ENCODE assay signal across 1 cellular context in the genomic region with DNA sequence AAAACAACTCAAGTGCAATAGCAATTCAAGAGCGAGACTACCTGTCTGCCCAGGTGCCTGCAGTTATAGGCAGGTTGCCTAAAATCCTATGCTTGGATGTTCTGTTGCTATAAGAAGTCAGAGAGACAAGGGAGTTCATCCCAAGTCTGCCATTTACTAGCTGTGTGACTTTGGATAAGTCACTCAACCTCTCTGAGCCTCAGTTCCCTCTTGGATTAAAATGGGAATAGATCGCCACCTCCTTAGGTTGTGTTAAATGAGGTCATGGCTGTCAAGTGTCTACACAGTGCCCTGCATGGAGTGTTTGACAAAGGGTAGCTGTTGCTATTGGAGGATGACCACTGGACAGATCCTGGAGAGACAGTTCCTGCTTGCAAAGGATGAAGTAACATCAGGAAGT.
TF ChIP-seq lines count a peak whose summit lies in the region.

No MANE protein-coding gene starts in this region.

TF ChIP-seq in GM23338, 12 proteins besides CTCF, POLR2A, EP300 and RAD21 (continued from another document):
- TF ChIP-seq EZH2phosphoT487 (IDR thresholded peaks at IDR 0.05; ENCODE audit: unreplicated experiment) (no peak), POLR2AphosphoS5 (IDR thresholded peaks at IDR 0.05; ENCODE audit: low read depth) (no peak), NANOG (IDR thresholded peaks at IDR 0.05; ENCODE audit: borderline replicate concordance) (no peak), CREB1 (CRISPR knock-in tag; IDR thresholded peaks at IDR 0.05; ENCODE audit: low read depth) (no peak), EZH2 (IDR thresholded peaks at IDR 0.05; ENCODE audit: low read depth, unreplicated experiment) (no peak), ZNF331 (CRISPR knock-in tag; IDR thresholded peaks at IDR 0.05; ENCODE audit: low read depth) (no peak), ZNF114 (CRISPR knock-in tag; IDR thresholded peaks at IDR 0.05) (no peak), ETS1 (IDR thresholded peaks at IDR 0.05) (no peak), STAT1 (IDR thresholded peaks at IDR 0.05; ENCODE audit: unreplicated experiment) (no peak)
- TF ChIP-seq, protein P1, sequence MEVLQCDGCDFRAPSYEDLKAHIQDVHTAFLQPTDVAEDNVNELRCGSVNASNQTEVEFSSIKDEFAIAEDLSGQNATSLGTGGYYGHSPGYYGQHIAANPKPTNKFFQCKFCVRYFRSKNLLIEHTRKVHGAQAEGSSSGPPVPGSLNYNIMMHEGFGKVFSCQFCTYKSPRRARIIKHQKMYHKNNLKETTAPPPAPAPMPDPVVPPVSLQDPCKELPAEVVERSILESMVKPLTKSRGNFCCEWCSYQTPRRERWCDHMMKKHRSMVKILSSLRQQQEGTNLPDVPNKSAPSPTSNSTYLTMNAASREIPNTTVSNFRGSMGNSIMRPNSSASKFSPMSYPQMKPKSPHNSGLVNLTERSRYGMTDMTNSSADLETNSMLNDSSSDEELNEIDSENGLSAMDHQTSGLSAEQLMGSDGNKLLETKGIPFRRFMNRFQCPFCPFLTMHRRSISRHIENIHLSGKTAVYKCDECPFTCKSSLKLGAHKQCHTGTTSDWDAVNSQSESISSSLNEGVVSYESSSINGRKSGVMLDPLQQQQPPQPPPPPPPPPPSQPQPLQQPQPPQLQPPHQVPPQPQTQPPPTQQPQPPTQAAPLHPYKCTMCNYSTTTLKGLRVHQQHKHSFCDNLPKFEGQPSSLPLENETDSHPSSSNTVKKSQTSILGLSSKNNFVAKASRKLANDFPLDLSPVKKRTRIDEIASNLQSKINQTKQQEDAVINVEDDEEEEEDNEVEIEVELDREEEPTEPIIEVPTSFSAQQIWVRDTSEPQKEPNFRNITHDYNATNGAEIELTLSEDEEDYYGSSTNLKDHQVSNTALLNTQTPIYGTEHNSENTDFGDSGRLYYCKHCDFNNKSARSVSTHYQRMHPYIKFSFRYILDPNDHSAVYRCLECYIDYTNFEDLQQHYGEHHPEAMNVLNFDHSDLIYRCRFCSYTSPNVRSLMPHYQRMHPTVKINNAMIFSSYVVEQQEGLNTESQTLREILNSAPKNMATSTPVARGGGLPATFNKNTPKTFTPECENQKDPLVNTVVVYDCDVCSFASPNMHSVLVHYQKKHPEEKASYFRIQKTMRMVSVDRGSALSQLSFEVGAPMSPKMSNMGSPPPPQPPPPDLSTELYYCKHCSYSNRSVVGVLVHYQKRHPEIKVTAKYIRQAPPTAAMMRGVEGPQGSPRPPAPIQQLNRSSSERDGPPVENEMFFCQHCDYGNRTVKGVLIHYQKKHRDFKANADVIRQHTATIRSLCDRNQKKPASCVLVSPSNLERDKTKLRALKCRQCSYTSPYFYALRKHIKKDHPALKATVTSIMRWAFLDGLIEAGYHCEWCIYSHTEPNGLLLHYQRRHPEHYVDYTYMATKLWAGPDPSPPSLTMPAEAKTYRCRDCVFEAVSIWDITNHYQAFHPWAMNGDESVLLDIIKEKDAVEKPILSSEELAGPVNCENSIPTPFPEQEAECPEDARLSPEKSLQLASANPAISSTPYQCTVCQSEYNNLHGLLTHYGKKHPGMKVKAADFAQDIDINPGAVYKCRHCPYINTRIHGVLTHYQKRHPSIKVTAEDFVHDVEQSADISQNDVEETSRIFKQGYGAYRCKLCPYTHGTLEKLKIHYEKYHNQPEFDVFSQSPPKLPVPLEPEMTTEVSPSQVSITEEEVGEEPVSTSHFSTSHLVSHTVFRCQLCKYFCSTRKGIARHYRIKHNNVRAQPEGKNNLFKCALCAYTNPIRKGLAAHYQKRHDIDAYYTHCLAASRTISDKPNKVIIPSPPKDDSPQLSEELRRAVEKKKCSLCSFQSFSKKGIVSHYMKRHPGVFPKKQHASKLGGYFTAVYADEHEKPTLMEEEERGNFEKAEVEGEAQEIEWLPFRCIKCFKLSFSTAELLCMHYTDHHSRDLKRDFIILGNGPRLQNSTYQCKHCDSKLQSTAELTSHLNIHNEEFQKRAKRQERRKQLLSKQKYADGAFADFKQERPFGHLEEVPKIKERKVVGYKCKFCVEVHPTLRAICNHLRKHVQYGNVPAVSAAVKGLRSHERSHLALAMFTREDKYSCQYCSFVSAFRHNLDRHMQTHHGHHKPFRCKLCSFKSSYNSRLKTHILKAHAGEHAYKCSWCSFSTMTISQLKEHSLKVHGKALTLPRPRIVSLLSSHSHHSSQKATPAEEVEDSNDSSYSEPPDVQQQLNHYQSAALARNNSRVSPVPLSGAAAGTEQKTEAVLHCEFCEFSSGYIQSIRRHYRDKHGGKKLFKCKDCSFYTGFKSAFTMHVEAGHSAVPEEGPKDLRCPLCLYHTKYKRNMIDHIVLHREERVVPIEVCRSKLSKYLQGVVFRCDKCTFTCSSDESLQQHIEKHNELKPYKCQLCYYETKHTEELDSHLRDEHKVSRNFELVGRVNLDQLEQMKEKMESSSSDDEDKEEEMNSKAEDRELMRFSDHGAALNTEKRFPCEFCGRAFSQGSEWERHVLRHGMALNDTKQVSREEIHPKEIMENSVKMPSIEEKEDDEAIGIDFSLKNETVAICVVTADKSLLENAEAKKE (CRISPR knock-in tag; IDR thresholded peaks at IDR 0.05), result no peak
TF ChIP-seq in GM23338: peak in this region for 0.
